In the genomic region with DNA sequence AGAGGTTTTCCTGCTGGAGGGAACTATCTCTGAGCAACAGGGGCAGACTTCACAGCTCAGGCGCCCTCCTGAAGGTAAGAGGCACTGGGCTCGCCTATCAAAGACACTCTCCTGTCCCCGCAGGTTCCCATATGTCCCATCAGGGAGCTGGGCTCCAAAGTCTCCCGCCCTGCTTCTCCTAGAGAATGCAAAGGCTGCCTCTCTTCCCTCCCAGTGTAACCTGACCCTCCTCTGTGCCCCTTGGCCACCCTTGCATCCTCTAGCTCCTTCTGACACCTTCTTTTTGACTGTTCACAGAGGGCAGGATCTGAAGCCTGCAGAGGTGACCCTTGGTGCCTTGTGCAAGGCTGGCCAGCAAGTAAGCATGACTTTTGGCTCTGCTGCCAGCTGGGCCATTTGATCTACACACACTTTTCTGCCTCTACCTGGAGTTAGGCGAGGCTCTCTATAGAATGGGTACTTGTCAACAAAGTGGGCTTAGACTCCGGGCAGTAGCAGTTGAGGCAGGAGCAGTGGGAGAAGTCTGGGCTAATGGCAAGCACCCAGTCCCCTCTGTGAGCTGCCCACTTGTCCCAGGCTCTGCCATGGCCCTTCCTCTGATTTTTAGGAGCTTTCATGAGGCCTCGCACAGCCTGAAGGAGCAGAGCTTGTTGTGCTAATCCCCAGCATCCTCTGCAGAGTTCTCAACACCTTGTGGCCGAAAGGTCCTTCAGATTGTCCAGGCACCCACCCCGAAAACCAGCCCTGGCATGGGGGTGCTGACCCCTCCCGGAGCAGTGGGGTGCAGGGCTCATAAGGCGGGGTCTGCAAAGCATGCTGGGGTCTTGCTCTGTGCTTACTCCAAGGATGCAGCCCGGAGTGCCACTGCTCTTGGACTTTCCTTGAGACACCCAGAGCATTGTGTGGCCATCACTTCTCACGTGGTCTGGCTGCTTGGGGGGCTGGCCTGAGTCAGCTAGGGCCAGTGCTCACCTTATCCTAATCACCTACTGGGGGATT, we compare ENCODE assay signal across 9 cellular contexts.
DNase-seq lines count a peak whose midpoint lies in the region; ATAC-seq and TF ChIP-seq lines count a peak whose summit lies in the region.
"Had no signal": no experiment of that assay in that cellular context is flagged by ENCODE, and none has a peak within 500 bp of the region (broad histone marks: within the 10 kb centered on the region; RNA-seq: fewer than 3 reads in every experiment).

No MANE protein-coding gene starts in this region.

- H3K4me1 Mint-ChIP-seq in CD14-positive monocyte = peaks cover 77% of the 10 kb centered on the region
- H3K4me1 Mint-ChIP-seq in activated CD4-positive, alpha-beta memory T cell treated with anti-CD3 and anti-CD28 coated beads, Interleukin-2, amount 10 ng/mL, durations not matched to agents 7 days and 5 days = peaks cover 68% of the 10 kb centered on the region

- peak; percentile 40 for DNase-seq in CD14-positive monocyte (ENCODE audit: low spot score)
- peak; percentile 16 for DNase-seq in activated CD4-positive, alpha-beta memory T cell treated with anti-CD3 and anti-CD28 coated beads, Interleukin-2, amount 10 ng/mL, durations not matched to agents 7 days and 5 days
- DNase-seq in heart left ventricle = peak in 3 of 5 donors; percentile 16 to 29 (median 19)
- peak; percentile 75 for DNase-seq in posterior vena cava (ENCODE audit: low spot score)
- no peak for DNase-seq in NCI-H1092 (lab: John Stamatoyannopoulos, UW)
- no peak for DNase-seq in effector memory CD4-positive, alpha-beta T cell
- DNase-seq in cerebellar nuclear complex (lab: John Stamatoyannopoulos, UW) = no peak
- DNase-seq: NCI-H2029 treated with DMSO at 0.1 percent for 48 hours had no signal

- POLR2A ChIA-PET in activated CD4-positive, alpha-beta memory T cell treated with anti-CD3 and anti-CD28 coated beads, Interleukin-2, amount 10 ng/mL, durations not matched to agents 7 days and 5 days (lab: Charles Lee) = interaction anchor here (1.0 kb wide), 1 partner anchor 123 kb away, joined by 3 read pairs; a partner anchor contains a TSS

- H3K27ac ChIP-seq in heart left ventricle = peak overlapping the region in 9 of 12 donors; percentile 15 to 98 (median 47)
- H3K27ac ChIP-seq in effector memory CD4-positive, alpha-beta T cell (ENCODE audit: insufficient read depth, low read length, poor library complexity, severe bottlenecking) = no peak overlapping the region

- H3K27me3 ChIP-seq in heart left ventricle = no peaks in the 10 kb centered on the region
- no peaks in the 10 kb centered on the region for H3K27me3 ChIP-seq in effector memory CD4-positive, alpha-beta T cell (replicated peaks; ENCODE audit: control insufficient read depth, insufficient read depth, low read length, poor library complexity, severe bottlenecking)

- no peaks in the 10 kb centered on the region for H3K36me3 ChIP-seq in heart left ventricle
- no peaks in the 10 kb centered on the region for H3K36me3 ChIP-seq in effector memory CD4-positive, alpha-beta T cell (ENCODE audit: control insufficient read depth, insufficient read depth, low read length)

- TF ChIP-seq CTCF in CD14-positive monocyte (IDR thresholded peaks at IDR 0.05) (no peak), heart left ventricle (IDR thresholded peaks at IDR 0.05) (no peak)

- ATAC-seq in heart left ventricle (no peak), GM18868 (IDR thresholded peaks at IDR 0.05; ENCODE audit: unreplicated experiment) (no peak)

- CTCF ChIA-PET in activated CD4-positive, alpha-beta memory T cell treated with anti-CD3 and anti-CD28 coated beads, Interleukin-2, amount 10 ng/mL, durations not matched to agents 7 days and 5 days (lab: Charles Lee) = no interaction called here

- no peaks in the 10 kb centered on the region for H3K9me3 ChIP-seq in heart left ventricle
- H3K9me3 ChIP-seq in effector memory CD4-positive, alpha-beta T cell (ENCODE audit: control insufficient read depth, low read length) = no peaks in the 10 kb centered on the region

- intact Hi-C loops in CD14-positive monocyte (cut with micrococcal nuclease) (loop anchor here in 1 of 2 donors (2.0 kb wide), 1 partner anchor 48 kb away; no protein-coding TSS in a partner anchor), heart left ventricle (cut with DNase I) (no loop called here), posterior vena cava (cut with DNase I) (loop anchor here in 1 of 2 donors (1.0 kb wide), 1 partner anchor 23 kb away; no protein-coding TSS in a partner anchor)

- H3K9me3 Mint-ChIP-seq in CD14-positive monocyte = no peaks in the 10 kb centered on the region
- H3K9me3 Mint-ChIP-seq in activated CD4-positive, alpha-beta memory T cell treated with anti-CD3 and anti-CD28 coated beads, Interleukin-2, amount 10 ng/mL, durations not matched to agents 7 days and 5 days = no peaks in the 10 kb centered on the region

- peak overlapping the region; percentile 100 for H3K27ac Mint-ChIP-seq in CD14-positive monocyte
- peak overlapping the region; percentile 50 for H3K27ac Mint-ChIP-seq in activated CD4-positive, alpha-beta memory T cell treated with anti-CD3 and anti-CD28 coated beads, Interleukin-2, amount 10 ng/mL, durations not matched to agents 7 days and 5 days

- H3K36me3 Mint-ChIP-seq in CD14-positive monocyte = peaks cover 4 to 13% of the 10 kb centered on the region in 2 donors
- no peaks in the 10 kb centered on the region for H3K36me3 Mint-ChIP-seq in activated CD4-positive, alpha-beta memory T cell treated with anti-CD3 and anti-CD28 coated beads, Interleukin-2, amount 10 ng/mL, durations not matched to agents 7 days and 5 days (ENCODE audit: low read depth)

- peaks cover 0 to 2% (median 0%) of the 10 kb centered on the region in 3 donors for H3K27me3 Mint-ChIP-seq in CD14-positive monocyte (ENCODE audit: low read depth in 3 of 3)
- no peaks in the 10 kb centered on the region for H3K27me3 Mint-ChIP-seq in activated CD4-positive, alpha-beta memory T cell treated with anti-CD3 and anti-CD28 coated beads, Interleukin-2, amount 10 ng/mL, durations not matched to agents 7 days and 5 days

- 89 to 96% (median 94%) methylated on average over 12 to 13 of the region's 13 CpGs for WGBS in heart left ventricle, 4 donors

- no peak for TF ChIP-seq POLR2A in heart left ventricle (IDR thresholded peaks at IDR 0.05)

- peaks cover 0 to 67% (median 37%) of the 10 kb centered on the region in 12 donors for H3K4me1 ChIP-seq in heart left ventricle
- peaks cover 20% of the 10 kb centered on the region for H3K4me1 ChIP-seq in effector memory CD4-positive, alpha-beta T cell (ENCODE audit: control insufficient read depth, insufficient read depth, low read length, poor library complexity, severe bottlenecking)

- peak overlapping the region in 1 of 2 donors; percentile 21 for H3K4me3 Mint-ChIP-seq in CD14-positive monocyte
- no peak overlapping the region for H3K4me3 Mint-ChIP-seq in activated CD4-positive, alpha-beta memory T cell treated with anti-CD3 and anti-CD28 coated beads, Interleukin-2, amount 10 ng/mL, durations not matched to agents 7 days and 5 days

- H3K4me3 ChIP-seq in heart left ventricle = no peak overlapping the region
- H3K4me3 ChIP-seq in effector memory CD4-positive, alpha-beta T cell (ENCODE audit: insufficient read depth, low read depth, low read length, poor library complexity, severe bottlenecking) = no peak overlapping the region

Comparison
In these comparisons a context has a peak if more than half of its experiments do, and no peak if none do; other contexts are left out.
1. DNase-seq: peak in CD14-positive monocyte (single experiment), activated CD4-positive, alpha-beta memory T cell treated with anti-CD3 and anti-CD28 coated beads, Interleukin-2, amount 10 ng/mL, durations not matched to agents 7 days and 5 days (single experiment), heart left ventricle (3 of 5) and posterior vena cava (single experiment); none in NCI-H1092 (single experiment), effector memory CD4-positive, alpha-beta T cell (0 of 3) and cerebellar nuclear complex (0 of 2).